ENCODE assay signal across 7 cellular contexts in the genomic region with DNA sequence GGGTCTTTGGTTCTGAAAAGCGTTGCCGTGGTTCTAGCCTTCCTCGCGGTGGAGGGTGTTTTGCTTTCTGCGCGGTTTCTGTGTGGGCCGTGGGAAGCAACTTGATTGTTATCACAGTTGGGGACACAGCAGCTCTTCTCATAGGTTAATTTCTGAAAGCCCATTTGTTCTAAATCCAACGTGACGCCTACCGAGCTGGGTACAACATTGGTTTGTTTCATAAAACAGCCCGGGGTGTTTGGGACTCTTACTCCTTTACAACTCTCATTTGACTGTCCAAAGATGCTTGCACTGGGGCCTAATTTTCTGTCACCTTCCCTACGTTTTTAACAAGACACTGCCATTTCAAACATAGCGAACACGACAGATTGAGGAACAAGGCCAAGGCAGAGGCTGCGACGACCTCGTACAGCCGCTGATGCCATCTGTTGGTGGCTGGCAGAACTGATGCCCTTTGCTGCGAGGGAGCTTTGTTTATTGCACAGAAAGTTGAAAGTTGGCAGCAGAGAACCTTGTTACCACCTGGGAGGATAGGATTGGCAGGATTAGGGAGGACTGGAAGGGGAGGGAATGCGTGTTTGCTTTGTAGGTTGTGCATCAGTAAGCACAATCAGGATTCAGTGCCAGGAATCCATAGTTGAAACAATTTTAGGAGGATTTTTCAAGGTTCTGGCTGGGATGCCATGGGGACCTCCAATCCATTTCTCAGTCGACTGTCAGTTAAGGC.
DNase-seq lines count a peak whose midpoint lies in the region; ATAC-seq, FAIRE-seq and TF ChIP-seq lines count a peak whose summit lies in the region.

No MANE protein-coding gene starts in this region.

- H3K36me3 Mint-ChIP-seq in activated T-cell treated with anti-CD3 and anti-CD28 coated beads, Interleukin-2, amount 50 U/mL, for 72 hours (ENCODE audit: insufficient read depth in 2 of 2): peaks cover 3 to 8% of the 10 kb centered on the region in 2 donors
- peaks cover 5% of the 10 kb centered on the region for H3K36me3 Mint-ChIP-seq in nephron (ENCODE audit: low read depth)

- no peak overlapping the region for H3K9ac ChIP-seq in Karpas-422 (ENCODE audit: low read length)

- no peaks in the 10 kb centered on the region for H3K27me3 ChIP-seq in Karpas-422 (ENCODE audit: low read length)
- no peaks in the 10 kb centered on the region for H3K27me3 ChIP-seq in Panc1 (ENCODE audit: control insufficient read depth, insufficient read depth, low read length)

- no TSS peak for BruUV-seq in Panc1 (replicated peaks; lab: Mats Ljungman, UMichigan)

- H3K4me2 ChIP-seq in Karpas-422 (ENCODE audit: low read depth, low read length, poor library complexity, severe bottlenecking): peak overlapping the region; percentile 14

- peak; percentile 88 for TF ChIP-seq CTCF in Panc1 (IDR thresholded peaks at IDR 0.05)
- peak; percentile 74 to 83 (median 79) for TF ChIP-seq CTCF in nephron (IDR thresholded peaks at IDR 0.05; ENCODE audit: unreplicated experiment in 3 of 3)

- H3K27ac ChIP-seq in Karpas-422 (ENCODE audit: low read length): no peak overlapping the region
- peak overlapping the region; percentile 63 for H3K27ac ChIP-seq in Panc1 (ENCODE audit: low read length)

- POLR2A ChIA-PET in Panc1 (lab: Charles Lee): no interaction called here

- peak; percentile 95 for FAIRE-seq in GM18507 (lab: Jason Lieb, UNC)

- DNase-seq in GM18507 (ENCODE audit: extremely low spot score, insufficient read length, low read depth): peak; percentile 60
- peak; percentile 89 for DNase-seq in Karpas-422
- DNase-seq in Panc1 (ENCODE audit: low read depth, low spot score): peak; percentile 80
- DNase-seq in activated T-cell treated with anti-CD3 and anti-CD28 coated beads, Interleukin-2, amount 50 U/mL, for 72 hours: peak; percentile 83 to 87
- peak; percentile 80 for DNase-seq in fibroblast of gingiva (ENCODE audit: low read depth)
- peak; percentile 79 for DNase-seq in stimulated activated naive CD4-positive, alpha-beta T cell treated with Interleukin-2 at 50 U/mL for 16 hours (lab: John Stamatoyannopoulos, UW)

- H3K4me1 Mint-ChIP-seq in activated T-cell treated with anti-CD3 and anti-CD28 coated beads, Interleukin-2, amount 50 U/mL, for 72 hours (ENCODE audit: low read depth): peaks cover 68% of the 10 kb centered on the region
- H3K4me1 Mint-ChIP-seq in nephron: peaks cover 41% of the 10 kb centered on the region

- H3K27me3 Mint-ChIP-seq in activated T-cell treated with anti-CD3 and anti-CD28 coated beads, Interleukin-2, amount 50 U/mL, for 72 hours (ENCODE audit: low read depth): no peaks in the 10 kb centered on the region
- H3K27me3 Mint-ChIP-seq in nephron (ENCODE audit: low read depth): peaks cover 17% of the 10 kb centered on the region

- H2AFZ ChIP-seq in Karpas-422 (ENCODE audit: low read length): no peak overlapping the region

- no peaks in the 10 kb centered on the region for H3K9me2 ChIP-seq in Karpas-422 (replicated peaks; ENCODE audit: insufficient read depth, low read length)

- peak overlapping the region; percentile 82 for H3K27ac Mint-ChIP-seq in activated T-cell treated with anti-CD3 and anti-CD28 coated beads, Interleukin-2, amount 50 U/mL, for 72 hours
- H3K27ac Mint-ChIP-seq in nephron: peak overlapping the region; percentile 23 to 64 (median 42)

- peak overlapping the region; percentile 76 to 79 for H3K4me3 Mint-ChIP-seq in activated T-cell treated with anti-CD3 and anti-CD28 coated beads, Interleukin-2, amount 50 U/mL, for 72 hours
- H3K4me3 Mint-ChIP-seq in nephron: peak overlapping the region in 1 of 3 experiments; percentile 1

- H3K79me2 ChIP-seq in Karpas-422 (ENCODE audit: low read length): no peaks in the 10 kb centered on the region

- H3K9me3 Mint-ChIP-seq in activated T-cell treated with anti-CD3 and anti-CD28 coated beads, Interleukin-2, amount 50 U/mL, for 72 hours: peaks cover 3 to 6% of the 10 kb centered on the region in 2 donors
- peaks cover 6% of the 10 kb centered on the region for H3K9me3 Mint-ChIP-seq in nephron

- H3K9me3 ChIP-seq in Karpas-422 (ENCODE audit: low read length) (peaks cover 7% of the 10 kb centered on the region; the same call in 1 of the 2 replicates), Panc1 (ENCODE audit: control insufficient read depth, insufficient read depth, low read depth, low read length) (no peaks in the 10 kb centered on the region)

- peak; percentile 85 for ATAC-seq in Panc1
- ATAC-seq in activated T-cell treated with anti-CD3 and anti-CD28 coated beads, Interleukin-2, amount 50 U/mL, for 72 hours (replicated peaks in 1 of 2): peak; percentile 67 to 68

- H3K36me3 ChIP-seq in Karpas-422 (ENCODE audit: insufficient read depth, low read length) (no peaks in the 10 kb centered on the region), Panc1 (ENCODE audit: control insufficient read depth, insufficient read depth, low read length) (no peaks in the 10 kb centered on the region)

- intact Hi-C loops in Panc1 (cut with micrococcal nuclease; ENCODE audit: unreplicated experiment): loop anchor here (2.0 kb wide), 2 partner anchors 89 to 97 kb away; no protein-coding TSS in a partner anchor

- in situ Hi-C loops in Panc1 (cut with HindIII; ENCODE audit: low pct_unique_long_range_greater_than_20kb, low sequenced_read_pairs): no loop called here

- H3K4me1 ChIP-seq in Karpas-422 (ENCODE audit: low read length) (peaks cover 4% of the 10 kb centered on the region; the same call in 1 of the 2 replicates), Panc1 (ENCODE audit: control insufficient read depth, insufficient read depth, low read length) (peaks cover 25% of the 10 kb centered on the region)

- CTCF ChIA-PET in Panc1 (lab: Charles Lee): interaction anchor here (0.7 to 2.0 kb wide), 6 partner anchors 13 to 628 kb away, joined by 3 to 15 read pairs (median 4); no protein-coding TSS in a partner anchor

- no peak overlapping the region for H3K4me3 ChIP-seq in Karpas-422 (ENCODE audit: low read length)
- H3K4me3 ChIP-seq in Panc1 (ENCODE audit: low read depth in 2 of 2, low read length in 2 of 2): no peak overlapping the region

- no peaks in the 10 kb centered on the region for H4K20me1 ChIP-seq in Karpas-422 (ENCODE audit: insufficient read depth, low read depth, low read length)
